ENCODE assay signal across 8 cellular contexts in genomic region chr6:110875548-110876169, GRCh38. TPM values are rescaled to one million over a fixed set of nuclear protein-coding genes. Genes with fewer than 3 reads are reported as not detected.
DNase-seq lines count a peak whose midpoint lies in the region; ATAC-seq lines count a peak whose summit lies in the region.

No MANE protein-coding gene starts in this region.

- peak; percentile 19 for ATAC-seq in GM21825 (IDR thresholded peaks at IDR 0.05; ENCODE audit: unreplicated experiment)

- DNase-seq in CD1c-positive myeloid dendritic cell (ENCODE audit: extremely low spot score) (peak; percentile 55), NCI-H1105 treated with DMSO at 0.1 percent for 48 hours (lab: John Stamatoyannopoulos, UW) (peak; percentile 56), mesenteric fat pad (ENCODE audit: low spot score) (peak; percentile 91), SHP77 treated with DMSO at 0.1 percent for 48 hours (lab: John Stamatoyannopoulos, UW) (no peak)
- DNase-seq in activated CD8-positive, alpha-beta memory T cell treated with anti-CD3 and anti-CD28 coated beads for 1 hour (ENCODE audit: extremely low read depth in 1 of 2, low read depth in 1 of 2): peak; percentile 51 to 57
- peak; percentile 68 for DNase-seq in effector CD4-positive, alpha-beta T cell
- peak; percentile 40 for DNase-seq in stimulated activated CD8-positive, alpha-beta memory T cell treated with anti-CD3 and anti-CD28 coated beads, Interleukin-15, amount 100 ng/mL, for 1 hour (ENCODE audit: low read depth)

RNA-seq across cellular contexts. Expression of gene AMD1, which starts 1.1 kb away (rescaled TPM):
- total RNA-seq in mesenteric fat pad: 71.9 TPM
